ENCODE assay signal across 9 cellular contexts in the genomic region with DNA sequence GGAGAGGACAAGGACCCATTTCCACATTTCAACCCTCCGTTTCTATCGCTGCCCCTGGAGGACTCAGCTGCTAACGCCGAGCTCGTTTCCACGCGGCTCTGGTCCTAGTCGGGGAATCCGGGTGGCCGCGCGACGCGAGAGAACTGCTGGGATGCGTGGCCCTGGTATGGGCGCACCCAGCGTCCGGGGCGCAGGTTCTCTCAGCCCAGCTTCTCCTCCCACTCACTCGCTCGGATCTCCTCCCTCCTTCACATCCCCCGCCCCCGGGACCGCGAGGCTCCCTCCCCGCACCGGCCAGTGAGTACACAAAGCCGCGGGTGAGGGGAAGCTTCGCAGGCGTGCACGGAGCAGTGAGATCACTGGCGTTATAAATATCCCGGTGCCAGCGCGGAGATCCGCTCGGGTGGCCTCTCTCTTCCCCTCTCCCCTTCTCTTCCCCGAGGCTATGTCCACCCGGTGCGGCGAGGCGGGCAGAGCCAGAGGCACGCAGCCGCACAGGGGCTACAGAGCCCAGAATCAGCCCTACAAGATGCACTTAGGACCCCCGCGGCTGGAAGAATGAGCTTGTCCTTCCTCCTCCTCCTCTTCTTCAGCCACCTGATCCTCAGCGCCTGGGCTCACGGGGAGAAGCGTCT. TPM values are rescaled to one million over a fixed set of nuclear protein-coding genes. Genes with fewer than 3 reads are reported as not detected.
DNase-seq lines count a peak whose midpoint lies in the region; ATAC-seq and TF ChIP-seq lines count a peak whose summit lies in the region.
"Had no signal": no experiment of that assay in that cellular context is flagged by ENCODE, and none has a peak within 500 bp of the region (broad histone marks: within the 10 kb centered on the region; RNA-seq: fewer than 3 reads in every experiment).

A gene with protein sequence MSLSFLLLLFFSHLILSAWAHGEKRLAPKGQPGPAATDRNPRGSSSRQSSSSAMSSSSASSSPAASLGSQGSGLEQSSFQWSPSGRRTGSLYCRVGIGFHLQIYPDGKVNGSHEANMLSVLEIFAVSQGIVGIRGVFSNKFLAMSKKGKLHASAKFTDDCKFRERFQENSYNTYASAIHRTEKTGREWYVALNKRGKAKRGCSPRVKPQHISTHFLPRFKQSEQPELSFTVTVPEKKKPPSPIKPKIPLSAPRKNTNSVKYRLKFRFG (plus strand): TSS at position 398 of the 635 bp plus-strand sequence. CDS start 161 bp downstream, at position 559.

- ATAC-seq in GM18909 (IDR thresholded peaks at IDR 0.05; ENCODE audit: poor library complexity, unreplicated experiment): peak; percentile 42
- ATAC-seq in right cardiac atrium: peak; percentile 55 to 68
- no peak for ATAC-seq in HG03108 (IDR thresholded peaks at IDR 0.05; ENCODE audit: unreplicated experiment)

- BruUV-seq in A673 (replicated peaks; lab: Mats Ljungman, UMichigan): no TSS peak

- H3K9me3 ChIP-seq in right cardiac atrium (ENCODE audit: control insufficient read depth, low read length) (no peaks in the 10 kb centered on the region), A673 (ENCODE audit: low read depth, low read length, poor library complexity, severe bottlenecking) (no peaks in the 10 kb centered on the region)

- CTCF ChIA-PET in BJ (lab: Yijun Ruan, JAX): interaction anchor here (0.6 to 3.6 kb wide), 12 partner anchors 10 to 69 kb away, joined by 3 to 17 read pairs (median 4); a partner anchor contains a TSS
- CTCF ChIA-PET in A673 (lab: Charles Lee): interaction anchor here (0.6 kb wide), 1 partner anchor 854 kb away, joined by 5 read pairs; no protein-coding TSS in a partner anchor

- WGBS in right cardiac atrium: under 1% methylated on average over 50 of the region's 50 CpGs

- H3K4me1 ChIP-seq in right cardiac atrium (ENCODE audit: control insufficient read depth, insufficient read depth, low read length): no peaks in the 10 kb centered on the region
- H3K4me1 ChIP-seq in A673 (ENCODE audit: insufficient read depth, low read length, poor library complexity, severe bottlenecking): no peaks in the 10 kb centered on the region

- DNase-seq in BJ (ENCODE audit: low read depth) (peak; percentile 58), NCI-H2107 (lab: John Stamatoyannopoulos, UW) (peak; percentile 60), amniotic stem cell (lab: John Stamatoyannopoulos, UW) (peak; percentile 96), right cardiac atrium (peak; percentile 22 to 62 (median 45)), retinal pigment epithelial cell (ENCODE audit: low read depth) (peak; percentile 80), A673 (ENCODE audit: low spot score) (no peak)

- TF ChIP-seq CTCF in BJ (IDR thresholded peaks at IDR 0.05; ENCODE audit: insufficient read depth, low read depth, low read length): no peak
- no peak for TF ChIP-seq CTCF in retinal pigment epithelial cell (conservative IDR thresholded peaks at IDR 0.05; ENCODE audit: low read depth, low read length)
- no peak for TF ChIP-seq CTCF in A673 (conservative IDR thresholded peaks at IDR 0.05; ENCODE audit: low read depth, low read length)

- POLR2A ChIA-PET in BJ (lab: Charles Lee): interaction anchor here (0.5 to 1.6 kb wide), 8 partner anchors 11 to 1304 kb away, joined by 3 to 8 read pairs (median 4); no protein-coding TSS in a partner anchor
- POLR2A ChIA-PET in A673 (lab: Charles Lee; ENCODE audit: low non-redundant PET): no interaction called here

- H3K27me3 ChIP-seq in BJ (ENCODE audit: control insufficient read depth, insufficient read depth, low read length) (no peaks in the 10 kb centered on the region), right cardiac atrium (ENCODE audit: control insufficient read depth, insufficient read depth) (peaks cover 5% of the 10 kb centered on the region), A673 (replicated peaks; ENCODE audit: insufficient read depth, low read depth, low read length, poor library complexity) (peaks cover 71% of the 10 kb centered on the region)

- intact Hi-C loops in right cardiac atrium (cut with DNase I) (no loop called here), A673 (cut with micrococcal nuclease; ENCODE audit: unreplicated experiment) (no loop called here)

- H3K4me3 ChIP-seq in BJ (ENCODE audit: low read depth, low read length) (peak within 1 kb of the TSS; percentile 89), right cardiac atrium (ENCODE audit: low read length) (peak within 1 kb of the TSS; percentile 53), retinal pigment epithelial cell (ENCODE audit: low read length) (peak within 1 kb of the TSS; percentile 95), A673 (ENCODE audit: low read depth, low read length, poor library complexity, severe bottlenecking) (no peak within 1 kb of the TSS)

- H3K27ac ChIP-seq in right cardiac atrium (ENCODE audit: low read length): no peak within 1 kb of the TSS
- no peak within 1 kb of the TSS for H3K27ac ChIP-seq in A673 (ENCODE audit: low read depth, low read length, poor library complexity, severe bottlenecking)
- H3K27ac ChIP-seq: KMS-11 had no signal

- no peaks in the 10 kb centered on the region; the same call in 1 of the 2 replicates for H3K36me3 ChIP-seq in BJ (ENCODE audit: control insufficient read depth, insufficient read depth, low read length)
- no peaks in the 10 kb centered on the region for H3K36me3 ChIP-seq in A673 (ENCODE audit: insufficient read depth, low read length, poor library complexity, severe bottlenecking)

RNA-seq across cellular contexts. Expression of the gene that starts here (rescaled TPM):
- polyA plus RNA-seq in BJ (2011; rRNA removed): 31.1 and 43.7 TPM in 2 replicates
- 88.9 and 128 TPM in 2 replicates for polyA minus RNA-seq in BJ (2011; rRNA and poly(A)+ RNA removed)
- total RNA-seq in right cardiac atrium: not detected
- not detected for polyA plus RNA-seq in right cardiac atrium
- total RNA-seq in A673 (2021): not detected in 2 replicates

Comparison
In these comparisons a context has a peak if more than half of its experiments do, and no peak if none do; other contexts are left out.
1. RNA of the gene that starts here (polyA plus RNA-seq): 31.1 to 43.7 TPM in BJ; not detected in right cardiac atrium (single experiment); every median in the first group is over 10 times any median in the second.
2. Peak in DNase-seq, ATAC-seq and H3K4me3 ChIP-seq in right cardiac atrium; RNA of the gene not detected or under 1 TPM.